ENCODE assay signal across 23 cellular contexts in genomic region chr5:102547659-102548058, GRCh38. TPM values are rescaled to one million over a fixed set of nuclear protein-coding genes. Genes with fewer than 3 reads are reported as not detected.
"Had no signal": no experiment of that assay in that cellular context is flagged by ENCODE, and none has a peak within 500 bp of the region (broad histone marks: within the 10 kb centered on the region; RNA-seq: fewer than 3 reads in every experiment).

No MANE protein-coding gene starts in this region.

- H3K4me1 ChIP-seq: breast epithelium, colonic mucosa, esophagus squamous epithelium had no signal

- H3K36me3 ChIP-seq: breast epithelium, colonic mucosa, esophagus squamous epithelium, spleen, thoracic aorta, WERI-Rb-1 had no signal

- H3K27ac ChIP-seq: colonic mucosa, esophagus squamous epithelium, spleen, thoracic aorta, WERI-Rb-1 had no signal

- DNase-seq: activated CD4-positive, alpha-beta T cell treated with anti-CD3 and anti-CD28 coated beads, Interleukin-2, amount 50 U/mL, for 1 hour; activated CD4-positive, CD25-positive, alpha-beta regulatory T cell treated with anti-CD3 and anti-CD28 coated beads, Interleukin-2, amount 50 U/mL, for 72 hours; activated CD8-positive, alpha-beta T cell treated with anti-CD3 and anti-CD28 coated beads, Interleukin-2, amount 10 ng/mL, durations not matched to agents 7 days and 5 days; activated naive CD4-positive, alpha-beta T cell; colonic mucosa; endodermal cell; esophagus squamous epithelium; foreskin fibroblast; hypothalamus; nephron progenitor cell; spleen; stimulated activated CD4-positive, alpha-beta T cell treated with anti-CD3 and anti-CD28 coated beads, Interleukin-4, amount 100 ng/mL, for 1 hour; stimulated activated naive CD4-positive, alpha-beta T cell; WERI-Rb-1 had no signal

- H3K27me3 ChIP-seq: breast epithelium, colonic mucosa, esophagus squamous epithelium, spleen had no signal

- H3K4me3 ChIP-seq: breast epithelium, colonic mucosa, esophagus squamous epithelium, spleen, thoracic aorta had no signal

- ATAC-seq: activated CD8-positive, alpha-beta T cell treated with anti-CD3 and anti-CD28 coated beads, Interleukin-2, amount 10 ng/mL, durations not matched to agents 7 days and 5 days; SK-N-SH treated with all-trans-retinoic acid at 6 μM for 48 hours had no signal

- H3K9me3 ChIP-seq: breast epithelium, colonic mucosa, esophagus squamous epithelium, thoracic aorta had no signal

RNA-seq across cellular contexts. Expression of gene SLCO6A1, which starts 48.9 kb away (rescaled TPM):
- total RNA-seq: activated CD8-positive, alpha-beta T cell treated with anti-CD3 and anti-CD28 coated beads, Interleukin-2, amount 10 ng/mL, durations not matched to agents 7 days and 5 days; activated T-helper 2 cell treated with anti-CD3 and anti-CD28 coated beads, Interferon-gamma antibody, Interleukin-2, Interleukin-4, amounts not matched to agents 10 μg/mL and 5 μg/mL and 100 μg/mL, durations not matched to agents 14 hours and 24 hours and 36 hours; breast epithelium; colonic mucosa; esophagus squamous epithelium; liver; mononuclear cell; myocyte; posterior vena cava; spleen; T-helper 2 cell treated with Interferon-gamma antibody and Interleukin-4, amounts not matched to agents 100 ng/mL and 5 ng/mL, for 36 hours; thoracic aorta had no signal
- polyA plus RNA-seq: liver, spleen had no signal
